ENCODE assay signal across 16 cellular contexts in the genomic region with DNA sequence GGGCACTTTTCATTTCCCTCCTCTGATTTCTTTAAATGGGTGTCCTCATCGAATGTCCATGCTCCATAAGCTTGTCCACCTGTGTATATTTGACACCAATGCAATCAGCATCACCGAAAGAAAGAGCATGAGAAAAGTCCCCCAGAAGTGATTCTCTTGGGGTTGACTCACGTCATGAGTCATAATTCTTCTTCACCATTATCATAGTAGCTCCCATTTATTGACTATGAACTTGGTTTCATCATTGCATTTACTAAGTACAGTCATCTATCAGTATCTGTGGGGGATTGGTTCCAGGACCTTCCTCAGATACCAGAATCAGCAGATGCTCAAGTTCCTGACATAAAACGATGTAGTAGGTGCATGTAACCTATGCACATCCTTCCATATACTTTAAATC.
DNase-seq lines count a peak whose midpoint lies in the region; TF ChIP-seq lines count a peak whose summit lies in the region.
"Had no signal": no experiment of that assay in that cellular context is flagged by ENCODE, and none has a peak within 500 bp of the region (broad histone marks: within the 10 kb centered on the region; RNA-seq: fewer than 3 reads in every experiment).

No MANE protein-coding gene starts in this region.

- H3K9me3 ChIP-seq in breast epithelium = no peaks in the 10 kb centered on the region
- H3K9me3 ChIP-seq in Peyer's patch = no peaks in the 10 kb centered on the region
- H3K9me3 ChIP-seq in PC-9 (ENCODE audit: insufficient read depth, low read depth) = no peaks in the 10 kb centered on the region
- H3K9me3 ChIP-seq: prostate gland, upper lobe of right lung had no signal

- no peaks in the 10 kb centered on the region for H3K79me2 ChIP-seq in PC-9 (ENCODE audit: low read depth)

- H3K27ac Mint-ChIP-seq in MCF 10A (ENCODE audit: low read depth, unreplicated experiment) = no peak overlapping the region
- H3K27ac Mint-ChIP-seq: brain; effector memory CD8-positive, alpha-beta T cell; GM23338 had no signal

- no peak overlapping the region for H3K4me3 ChIP-seq in breast epithelium
- no peak overlapping the region for H3K4me3 ChIP-seq in NB4 (ENCODE audit: low read depth, low read length)
- H3K4me3 ChIP-seq in epithelial cell of esophagus (ENCODE audit: low read length) = no peak overlapping the region
- no peak overlapping the region for H3K4me3 ChIP-seq in Peyer's patch
- no peak overlapping the region for H3K4me3 ChIP-seq in PC-9
- H3K4me3 ChIP-seq: GM23338, prostate gland, SK-N-MC, upper lobe of right lung had no signal

- H4K20me1 ChIP-seq in PC-9 (ENCODE audit: insufficient read depth) = no peaks in the 10 kb centered on the region

- POLR2A ChIA-PET in MCF 10A (lab: Yijun Ruan, JAX) = no interaction called here
- POLR2A ChIA-PET in PC-9 (lab: Charles Lee; ENCODE audit: unreplicated experiment) = no interaction called here

- peaks cover 35% of the 10 kb centered on the region for H3K4me1 Mint-ChIP-seq in MCF 10A (ENCODE audit: insufficient read depth, unreplicated experiment)
- H3K4me1 Mint-ChIP-seq: GM23338 had no signal

- peak; percentile 63 for DNase-seq in MCF 10A (ENCODE audit: unreplicated experiment)
- DNase-seq in breast epithelium (ENCODE audit: low spot score in 2 of 2) = no peak
- peak; percentile 12 for DNase-seq in NB4 (ENCODE audit: low read depth)
- DNase-seq in epithelial cell of esophagus (ENCODE audit: low read depth) = peak; percentile 85
- DNase-seq in erythroblast (lab: John Stamatoyannopoulos, UW) = no peak
- DNase-seq in NCI-H446 treated with DMSO at 0.1 percent for 48 hours (lab: John Stamatoyannopoulos, UW) = no peak
- no peak for DNase-seq in Peyer's patch
- no peak for DNase-seq in PC-9
- DNase-seq: DMS153; effector memory CD8-positive, alpha-beta T cell; NCI-H2081 treated with DMSO at 0.1 percent for 48 hours; upper lobe of right lung had no signal

- H3K9me3 Mint-ChIP-seq in MCF 10A (ENCODE audit: unreplicated experiment) = no peaks in the 10 kb centered on the region
- H3K9me3 Mint-ChIP-seq: effector memory CD8-positive, alpha-beta T cell; GM23338 had no signal

- TF ChIP-seq CTCF in MCF 10A (IDR thresholded peaks at IDR 0.05; ENCODE audit: unreplicated experiment) = no peak
- no peak for TF ChIP-seq CTCF in breast epithelium (IDR thresholded peaks at IDR 0.05)
- no peak for TF ChIP-seq CTCF in NB4 (IDR thresholded peaks at IDR 0.05; ENCODE audit: low read depth, low read length)
- TF ChIP-seq CTCF in epithelial cell of esophagus (IDR thresholded peaks at IDR 0.05; ENCODE audit: insufficient read depth, low read depth, low read length, missing control alignments) = no peak
- no peak for TF ChIP-seq CTCF in Peyer's patch (IDR thresholded peaks at IDR 0.05)
- no peak for TF ChIP-seq CTCF in PC-9 (conservative IDR thresholded peaks at IDR 0.05)

- no TSS peak for BruUV-seq in MCF 10A (replicated peaks; lab: Mats Ljungman, UMichigan)
- BruUV-seq in PC-9 (replicated peaks; lab: Mats Ljungman, UMichigan) = no TSS peak

- no peaks in the 10 kb centered on the region for H3K36me3 Mint-ChIP-seq in MCF 10A (ENCODE audit: insufficient read depth, unreplicated experiment)
- H3K36me3 Mint-ChIP-seq: brain had no signal

- no peaks in the 10 kb centered on the region for H3F3A ChIP-seq in PC-9 (ENCODE audit: insufficient read depth, low read depth)

- no peaks in the 10 kb centered on the region for H3K36me3 ChIP-seq in breast epithelium
- H3K36me3 ChIP-seq in Peyer's patch = no peaks in the 10 kb centered on the region
- H3K36me3 ChIP-seq in PC-9 (ENCODE audit: low read depth) = no peaks in the 10 kb centered on the region
- H3K36me3 ChIP-seq: prostate gland, upper lobe of right lung had no signal

- H3K4me1 ChIP-seq in breast epithelium = no peaks in the 10 kb centered on the region
- H3K4me1 ChIP-seq in Peyer's patch = no peaks in the 10 kb centered on the region
- no peaks in the 10 kb centered on the region for H3K4me1 ChIP-seq in PC-9 (replicated peaks; ENCODE audit: insufficient read depth)
- H3K4me1 ChIP-seq: prostate gland, upper lobe of right lung had no signal

- no peaks in the 10 kb centered on the region for H3K27me3 Mint-ChIP-seq in MCF 10A (ENCODE audit: insufficient read depth, unreplicated experiment)
- H3K27me3 Mint-ChIP-seq: brain; effector memory CD8-positive, alpha-beta T cell had no signal

- no peaks in the 10 kb centered on the region for H3K27me3 ChIP-seq in breast epithelium
- no peaks in the 10 kb centered on the region for H3K27me3 ChIP-seq in Peyer's patch
- H3K27me3 ChIP-seq in PC-9 (ENCODE audit: insufficient read depth, low read depth) = no peaks in the 10 kb centered on the region
- H3K27me3 ChIP-seq: upper lobe of right lung had no signal

- no peaks in the 10 kb centered on the region; the same call in 1 of the 2 replicates for H3K9me2 ChIP-seq in PC-9 (ENCODE audit: insufficient read depth)

- CTCF ChIA-PET in MCF 10A (lab: Yijun Ruan, JAX) (interaction anchor here (0.6 kb wide), 2 partner anchors 132 to 549 kb away, joined by 3 to 4 read pairs; no protein-coding TSS in a partner anchor), PC-9 (lab: Charles Lee) (no interaction called here)

- intact Hi-C loops in MCF 10A (cut with micrococcal nuclease) (loop anchor here (5.0 to 10.0 kb wide), 2 partner anchors 135 to 208 kb away; no protein-coding TSS in a partner anchor), breast epithelium (cut with DNase I; ENCODE audit: low total_unique reads) (no loop called here), PC-9 (cut with micrococcal nuclease; ENCODE audit: unreplicated experiment) (no loop called here)

- no peak overlapping the region for H2AFZ ChIP-seq in PC-9
- H2AFZ ChIP-seq: GM23338 had no signal

- H3K27ac ChIP-seq in breast epithelium (no peak overlapping the region), Peyer's patch (no peak overlapping the region), PC-9 (no peak overlapping the region)
- H3K27ac ChIP-seq: prostate gland, SK-N-MC, upper lobe of right lung had no signal

- H3K4me2 ChIP-seq in PC-9 = no peak overlapping the region
- H3K4me2 ChIP-seq: GM23338 had no signal

- H3K4me3 Mint-ChIP-seq in MCF 10A (ENCODE audit: unreplicated experiment) = no peak overlapping the region
- H3K4me3 Mint-ChIP-seq: brain; effector memory CD8-positive, alpha-beta T cell; GM23338 had no signal

- TF ChIP-seq POLR2A in breast epithelium (IDR thresholded peaks at IDR 0.05) (no peak), NB4 (IDR thresholded peaks at IDR 0.05; ENCODE audit: extremely low read depth, insufficient read length) (no peak), erythroblast (IDR thresholded peaks at IDR 0.05; ENCODE audit: low read length) (no peak), Peyer's patch (IDR thresholded peaks at IDR 0.05) (no peak)

Comparison
In these comparisons a context has a peak if more than half of its experiments do, and no peak if none do; other contexts are left out.
1. DNase-seq: peak in MCF 10A (single experiment), NB4 (single experiment) and epithelial cell of esophagus (single experiment); none in breast epithelium (0 of 2), erythroblast (0 of 2), NCI-H446 treated with DMSO at 0.1 percent for 48 hours (single experiment), Peyer's patch (0 of 3) and PC-9 (0 of 2).